Comparison of ENCODE assay signal across 29 cellular contexts in genomic region chr1:94641990-94642389, GRCh38.
"Had no signal": no experiment of that assay in that cellular context is flagged by ENCODE, and none has a peak within 500 bp of the region (broad histone marks: within the 10 kb centered on the region; RNA-seq: fewer than 3 reads in every experiment).

No MANE protein-coding gene starts in this region.

- H3K4me1 ChIP-seq: adrenal gland, ascending aorta, colonic mucosa, esophagus squamous epithelium, gastroesophageal sphincter, heart left ventricle, left ventricle myocardium inferior, parathyroid adenoma, right lobe of liver, vagina had no signal

- DNase-seq: activated CD4-positive, alpha-beta T cell treated with anti-CD3 and anti-CD28 coated beads, Interleukin-2, amount 10 ng/mL, durations not matched to agents 7 days and 5 days; activated CD4-positive, CD25-positive, alpha-beta regulatory T cell treated with anti-CD3 and anti-CD28 coated beads, Interleukin-2, amount 50 U/mL, for 72 hours; activated CD8-positive, alpha-beta memory T cell treated with anti-CD3 and anti-CD28 coated beads, Interleukin-2, amount 50 U/mL, for 4 hours; activated naive CD4-positive, alpha-beta T cell; activated T-cell treated with anti-CD3 and anti-CD28 coated beads, Interleukin-2, amount 50 U/mL, for 24 hours; adrenal gland; colonic mucosa; dorsolateral prefrontal cortex; effector memory CD8-positive, alpha-beta T cell; esophagus squamous epithelium; heart left ventricle; islet precursor cell; left ventricle myocardium inferior; midbrain; right lobe of liver; stimulated activated CD4-positive, alpha-beta T cell treated with anti-CD3 and anti-CD28 coated beads, Interleukin-2, amount 100 ng/mL, for 24 hours; transverse colon; WERI-Rb-1 had no signal

- H3K4me3 ChIP-seq: adrenal gland, ascending aorta, colonic mucosa, dorsolateral prefrontal cortex, esophagus squamous epithelium, gastroesophageal sphincter, heart left ventricle, left ventricle myocardium inferior, right lobe of liver, skin epidermis, transverse colon, vagina had no signal

- H3K9me3 ChIP-seq: adrenal gland, ascending aorta, colonic mucosa, esophagus squamous epithelium, right lobe of liver, transverse colon, vagina had no signal

- H3K36me3 ChIP-seq: adrenal gland, ascending aorta, colonic mucosa, esophagus squamous epithelium, gastroesophageal sphincter, heart left ventricle, left ventricle myocardium inferior, right lobe of liver, transverse colon, vagina, WERI-Rb-1 had no signal

- H3K27me3 Mint-ChIP-seq: activated CD4-positive, alpha-beta T cell treated with anti-CD3 and anti-CD28 coated beads, Interleukin-2, amount 10 ng/mL, durations not matched to agents 7 days and 5 days; activated naive CD8-positive, alpha-beta T cell; activated T-cell treated with anti-CD3 and anti-CD28 coated beads, Interleukin-2, amount 50 U/mL, for 24 hours; effector memory CD8-positive, alpha-beta T cell had no signal

- H3K9ac ChIP-seq: parathyroid adenoma had no signal

- H3K27ac Mint-ChIP-seq: activated CD4-positive, alpha-beta T cell treated with anti-CD3 and anti-CD28 coated beads, Interleukin-2, amount 10 ng/mL, durations not matched to agents 7 days and 5 days; activated naive CD8-positive, alpha-beta T cell; activated T-cell treated with anti-CD3 and anti-CD28 coated beads, Interleukin-2, amount 50 U/mL, for 24 hours; activated T-helper 2 cell treated with anti-CD3 and anti-CD28 coated beads, Interferon-gamma antibody, Interleukin-2, Interleukin-4, amounts not matched to agents 10 μg/mL and 5 μg/mL and 100 μg/mL, durations not matched to agents 14 hours and 24 hours and 36 hours; effector memory CD8-positive, alpha-beta T cell; nephron; stimulated activated effector memory CD8-positive, alpha-beta T cell treated with anti-CD3 and anti-CD28 coated beads, Interleukin-12 subunit alpha, Interleukin-12 subunit beta, amount 100 ng/mL, for 72 hours; T-helper 2 cell treated with Interferon-gamma antibody and Interleukin-4, amounts not matched to agents 5 μg/mL and 100 μg/mL, for 36 hours had no signal

- H3K4me1 Mint-ChIP-seq: activated CD4-positive, alpha-beta T cell treated with anti-CD3 and anti-CD28 coated beads, Interleukin-2, amount 10 ng/mL, durations not matched to agents 7 days and 5 days; stimulated activated effector memory CD8-positive, alpha-beta T cell treated with anti-CD3 and anti-CD28 coated beads, Interleukin-12 subunit alpha, Interleukin-12 subunit beta, amount 100 ng/mL, for 72 hours had no signal

- H3K9me3 Mint-ChIP-seq: activated CD4-positive, alpha-beta T cell treated with anti-CD3 and anti-CD28 coated beads, Interleukin-2, amount 10 ng/mL, durations not matched to agents 7 days and 5 days; activated T-cell treated with anti-CD3 and anti-CD28 coated beads, Interleukin-2, amount 50 U/mL, for 24 hours; activated T-helper 2 cell treated with anti-CD3 and anti-CD28 coated beads, Interferon-gamma antibody, Interleukin-2, Interleukin-4, amounts not matched to agents 10 μg/mL and 5 μg/mL and 100 μg/mL, durations not matched to agents 14 hours and 24 hours and 36 hours; effector memory CD8-positive, alpha-beta T cell; stimulated activated effector memory CD8-positive, alpha-beta T cell treated with anti-CD3 and anti-CD28 coated beads, Interleukin-12 subunit alpha, Interleukin-12 subunit beta, amount 100 ng/mL, for 72 hours; T-helper 2 cell treated with Interferon-gamma antibody and Interleukin-4, amounts not matched to agents 5 μg/mL and 100 μg/mL, for 36 hours had no signal

- ATAC-seq: effector memory CD8-positive, alpha-beta T cell; gastroesophageal sphincter; right lobe of liver; stimulated activated effector memory CD8-positive, alpha-beta T cell treated with anti-CD3 and anti-CD28 coated beads, Interleukin-12 subunit alpha, Interleukin-12 subunit beta, amount 100 ng/mL, for 72 hours had no signal

- H3K27me3 ChIP-seq: adrenal gland, ascending aorta, colonic mucosa, dorsolateral prefrontal cortex, esophagus squamous epithelium, gastroesophageal sphincter, heart left ventricle, right lobe of liver, transverse colon, vagina had no signal

- H3K4me3 Mint-ChIP-seq: activated CD4-positive, alpha-beta T cell treated with anti-CD3 and anti-CD28 coated beads, Interleukin-2, amount 10 ng/mL, durations not matched to agents 7 days and 5 days; activated naive CD8-positive, alpha-beta T cell; activated T-cell treated with anti-CD3 and anti-CD28 coated beads, Interleukin-2, amount 50 U/mL, for 24 hours; effector memory CD8-positive, alpha-beta T cell; nephron; stimulated activated effector memory CD8-positive, alpha-beta T cell treated with anti-CD3 and anti-CD28 coated beads, Interleukin-12 subunit alpha, Interleukin-12 subunit beta, amount 100 ng/mL, for 72 hours; T-helper 2 cell treated with Interferon-gamma antibody and Interleukin-4, amounts not matched to agents 5 μg/mL and 100 μg/mL, for 36 hours had no signal

- H2AFZ ChIP-seq: parathyroid adenoma had no signal

- H3K27ac ChIP-seq: adrenal gland, ascending aorta, colonic mucosa, dorsolateral prefrontal cortex, esophagus squamous epithelium, gastroesophageal sphincter, heart left ventricle, left ventricle myocardium inferior, parathyroid adenoma, right lobe of liver, transverse colon, vagina, WERI-Rb-1 had no signal

- FAIRE-seq: endothelial cell of umbilical vein had no signal

- H3K36me3 Mint-ChIP-seq: activated naive CD8-positive, alpha-beta T cell; stimulated activated effector memory CD8-positive, alpha-beta T cell treated with anti-CD3 and anti-CD28 coated beads, Interleukin-12 subunit alpha, Interleukin-12 subunit beta, amount 100 ng/mL, for 72 hours had no signal
